In genomic region chr14:96797188-96797942, GRCh38 we compare ENCODE assay signal across 1 cellular context.
TF ChIP-seq lines count a peak whose summit lies in the region.

A gene with protein sequence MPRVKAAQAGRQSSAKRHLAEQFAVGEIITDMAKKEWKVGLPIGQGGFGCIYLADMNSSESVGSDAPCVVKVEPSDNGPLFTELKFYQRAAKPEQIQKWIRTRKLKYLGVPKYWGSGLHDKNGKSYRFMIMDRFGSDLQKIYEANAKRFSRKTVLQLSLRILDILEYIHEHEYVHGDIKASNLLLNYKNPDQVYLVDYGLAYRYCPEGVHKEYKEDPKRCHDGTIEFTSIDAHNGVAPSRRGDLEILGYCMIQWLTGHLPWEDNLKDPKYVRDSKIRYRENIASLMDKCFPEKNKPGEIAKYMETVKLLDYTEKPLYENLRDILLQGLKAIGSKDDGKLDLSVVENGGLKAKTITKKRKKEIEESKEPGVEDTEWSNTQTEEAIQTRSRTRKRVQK (plus strand): TSS chr14:96797382. CDS start chr14:96833472, 36,090 bp downstream.

TF ChIP-seq in K562, 482 proteins besides CTCF, POLR2A, EP300 and RAD21 (continued from another document and continues in another):
- TF ChIP-seq CUX1 (CRISPR knock-in tag; IDR thresholded peaks at IDR 0.05) (no peak), SMAD4 (CRISPR knock-in tag; conservative IDR thresholded peaks at IDR 0.05) (peak; percentile 75), PRPF4 (IDR thresholded peaks at IDR 0.05; ENCODE audit: insufficient read depth, low read depth, low read length, poor library complexity, severe bottlenecking) (no peak), PHF21A (IDR thresholded peaks at IDR 0.05; ENCODE audit: borderline replicate concordance, low read depth) (no peak), TFE3 (CRISPR knock-in tag; IDR thresholded peaks at IDR 0.05) (no peak), POLR2AphosphoS5 (IDR thresholded peaks at IDR 0.05; ENCODE audit: control insufficient read depth, insufficient read depth, low read depth, low read length) (peak; percentile 90), TCFL5 (CRISPR knock-in tag; conservative IDR thresholded peaks at IDR 0.05) (no peak), ZNF436 (CRISPR knock-in tag; IDR thresholded peaks at IDR 0.05) (no peak), SMC3 (conservative IDR thresholded peaks at IDR 0.05; ENCODE audit: insufficient read depth, low read depth, low read length) (no peak), KHSRP (IDR thresholded peaks at IDR 0.05) (no peak), E2F4 (CRISPR knock-in tag; IDR thresholded peaks at IDR 0.05; ENCODE audit: low read depth) (peak; percentile 98), NR3C1 (CRISPR knock-in tag; IDR thresholded peaks at IDR 0.05) (0 out of 2 replicates have a peak, but pooled peaks have one; percentile 30), HDGF (IDR thresholded peaks at IDR 0.05) (no peak), HNRNPH1 (optimal IDR thresholded peaks at IDR 0.05; ENCODE audit: low read depth, low read length) (no peak), STAG1 (CRISPR knock-in tag; IDR thresholded peaks at IDR 0.05; ENCODE audit: borderline replicate concordance) (no peak), FOXM1 (IDR thresholded peaks at IDR 0.05; ENCODE audit: low read depth) (no peak), FOXM1 (CRISPR knock-in tag; IDR thresholded peaks at IDR 0.05; ENCODE audit: low read depth) (no peak), XRCC5 (IDR thresholded peaks at IDR 0.05; ENCODE audit: low read depth, low read length) (no peak), BCLAF1 (IDR thresholded peaks at IDR 0.05; ENCODE audit: borderline replicate concordance in 1 of 2, control insufficient read depth in 1 of 2, low read depth in 2 of 2, low read length in 1 of 2) (no peak), NR2C1 (IDR thresholded peaks at IDR 0.05) (no peak), NR2C1 (tag; IDR thresholded peaks at IDR 0.05) (no peak), FOXK2 (conservative IDR thresholded peaks at IDR 0.05 in 1 of 2, IDR thresholded peaks at IDR 0.05 in 1 of 2; ENCODE audit: low read depth in 2 of 2) (no peak), ZBED1 (IDR thresholded peaks at IDR 0.05) (no peak), NELFE (IDR thresholded peaks at IDR 0.05; ENCODE audit: insufficient read depth, insufficient read length) (no peak), SMARCA5 (IDR thresholded peaks at IDR 0.05) (no peak), ZC3H4 (CRISPR knock-in tag; IDR thresholded peaks at IDR 0.05; ENCODE audit: borderline replicate concordance) (no peak; the same call in 1 of the 2 replicates), GTF2F1 (IDR thresholded peaks at IDR 0.05; ENCODE audit: low read depth, low read length) (no peak)
- TF ChIP-seq, protein P1, sequence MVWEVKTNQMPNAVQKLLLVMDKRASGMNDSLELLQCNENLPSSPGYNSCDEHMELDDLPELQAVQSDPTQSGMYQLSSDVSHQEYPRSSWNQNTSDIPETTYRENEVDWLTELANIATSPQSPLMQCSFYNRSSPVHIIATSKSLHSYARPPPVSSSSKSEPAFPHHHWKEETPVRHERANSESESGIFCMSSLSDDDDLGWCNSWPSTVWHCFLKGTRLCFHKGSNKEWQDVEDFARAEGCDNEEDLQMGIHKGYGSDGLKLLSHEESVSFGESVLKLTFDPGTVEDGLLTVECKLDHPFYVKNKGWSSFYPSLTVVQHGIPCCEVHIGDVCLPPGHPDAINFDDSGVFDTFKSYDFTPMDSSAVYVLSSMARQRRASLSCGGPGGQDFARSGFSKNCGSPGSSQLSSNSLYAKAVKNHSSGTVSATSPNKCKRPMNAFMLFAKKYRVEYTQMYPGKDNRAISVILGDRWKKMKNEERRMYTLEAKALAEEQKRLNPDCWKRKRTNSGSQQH (CRISPR knock-in tag; IDR thresholded peaks at IDR 0.05) = no peak
- TF ChIP-seq, protein P2, sequence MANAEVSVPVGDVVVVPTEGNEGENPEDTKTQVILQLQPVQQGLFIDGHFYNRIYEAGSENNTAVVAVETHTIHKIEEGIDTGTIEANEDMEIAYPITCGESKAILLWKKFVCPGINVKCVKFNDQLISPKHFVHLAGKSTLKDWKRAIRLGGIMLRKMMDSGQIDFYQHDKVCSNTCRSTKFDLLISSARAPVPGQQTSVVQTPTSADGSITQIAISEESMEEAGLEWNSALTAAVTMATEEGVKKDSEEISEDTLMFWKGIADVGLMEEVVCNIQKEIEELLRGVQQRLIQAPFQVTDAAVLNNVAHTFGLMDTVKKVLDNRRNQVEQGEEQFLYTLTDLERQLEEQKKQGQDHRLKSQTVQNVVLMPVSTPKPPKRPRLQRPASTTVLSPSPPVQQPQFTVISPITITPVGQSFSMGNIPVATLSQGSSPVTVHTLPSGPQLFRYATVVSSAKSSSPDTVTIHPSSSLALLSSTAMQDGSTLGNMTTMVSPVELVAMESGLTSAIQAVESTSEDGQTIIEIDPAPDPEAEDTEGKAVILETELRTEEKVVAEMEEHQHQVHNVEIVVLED (CRISPR knock-in tag; IDR thresholded peaks at IDR 0.05) = peak; percentile 94
- TF ChIP-seq, protein P3, sequence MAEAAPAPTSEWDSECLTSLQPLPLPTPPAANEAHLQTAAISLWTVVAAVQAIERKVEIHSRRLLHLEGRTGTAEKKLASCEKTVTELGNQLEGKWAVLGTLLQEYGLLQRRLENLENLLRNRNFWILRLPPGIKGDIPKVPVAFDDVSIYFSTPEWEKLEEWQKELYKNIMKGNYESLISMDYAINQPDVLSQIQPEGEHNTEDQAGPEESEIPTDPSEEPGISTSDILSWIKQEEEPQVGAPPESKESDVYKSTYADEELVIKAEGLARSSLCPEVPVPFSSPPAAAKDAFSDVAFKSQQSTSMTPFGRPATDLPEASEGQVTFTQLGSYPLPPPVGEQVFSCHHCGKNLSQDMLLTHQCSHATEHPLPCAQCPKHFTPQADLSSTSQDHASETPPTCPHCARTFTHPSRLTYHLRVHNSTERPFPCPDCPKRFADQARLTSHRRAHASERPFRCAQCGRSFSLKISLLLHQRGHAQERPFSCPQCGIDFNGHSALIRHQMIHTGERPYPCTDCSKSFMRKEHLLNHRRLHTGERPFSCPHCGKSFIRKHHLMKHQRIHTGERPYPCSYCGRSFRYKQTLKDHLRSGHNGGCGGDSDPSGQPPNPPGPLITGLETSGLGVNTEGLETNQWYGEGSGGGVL (CRISPR knock-in tag; IDR thresholded peaks at IDR 0.05) = no peak
- TF ChIP-seq, protein P4, sequence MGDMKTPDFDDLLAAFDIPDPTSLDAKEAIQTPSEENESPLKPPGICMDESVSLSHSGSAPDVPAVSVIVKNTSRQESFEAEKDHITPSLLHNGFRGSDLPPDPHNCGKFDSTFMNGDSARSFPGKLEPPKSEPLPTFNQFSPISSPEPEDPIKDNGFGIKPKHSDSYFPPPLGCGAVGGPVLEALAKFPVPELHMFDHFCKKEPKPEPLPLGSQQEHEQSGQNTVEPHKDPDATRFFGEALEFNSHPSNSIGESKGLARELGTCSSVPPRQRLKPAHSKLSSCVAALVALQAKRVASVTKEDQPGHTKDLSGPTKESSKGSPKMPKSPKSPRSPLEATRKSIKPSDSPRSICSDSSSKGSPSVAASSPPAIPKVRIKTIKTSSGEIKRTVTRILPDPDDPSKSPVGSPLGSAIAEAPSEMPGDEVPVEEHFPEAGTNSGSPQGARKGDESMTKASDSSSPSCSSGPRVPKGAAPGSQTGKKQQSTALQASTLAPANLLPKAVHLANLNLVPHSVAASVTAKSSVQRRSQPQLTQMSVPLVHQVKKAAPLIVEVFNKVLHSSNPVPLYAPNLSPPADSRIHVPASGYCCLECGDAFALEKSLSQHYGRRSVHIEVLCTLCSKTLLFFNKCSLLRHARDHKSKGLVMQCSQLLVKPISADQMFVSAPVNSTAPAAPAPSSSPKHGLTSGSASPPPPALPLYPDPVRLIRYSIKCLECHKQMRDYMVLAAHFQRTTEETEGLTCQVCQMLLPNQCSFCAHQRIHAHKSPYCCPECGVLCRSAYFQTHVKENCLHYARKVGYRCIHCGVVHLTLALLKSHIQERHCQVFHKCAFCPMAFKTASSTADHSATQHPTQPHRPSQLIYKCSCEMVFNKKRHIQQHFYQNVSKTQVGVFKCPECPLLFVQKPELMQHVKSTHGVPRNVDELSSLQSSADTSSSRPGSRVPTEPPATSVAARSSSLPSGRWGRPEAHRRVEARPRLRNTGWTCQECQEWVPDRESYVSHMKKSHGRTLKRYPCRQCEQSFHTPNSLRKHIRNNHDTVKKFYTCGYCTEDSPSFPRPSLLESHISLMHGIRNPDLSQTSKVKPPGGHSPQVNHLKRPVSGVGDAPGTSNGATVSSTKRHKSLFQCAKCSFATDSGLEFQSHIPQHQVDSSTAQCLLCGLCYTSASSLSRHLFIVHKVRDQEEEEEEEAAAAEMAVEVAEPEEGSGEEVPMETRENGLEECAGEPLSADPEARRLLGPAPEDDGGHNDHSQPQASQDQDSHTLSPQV (IDR thresholded peaks at IDR 0.05) = peak; percentile 51; the same call in 1 of the 2 replicates
- TF ChIP-seq, protein P5, sequence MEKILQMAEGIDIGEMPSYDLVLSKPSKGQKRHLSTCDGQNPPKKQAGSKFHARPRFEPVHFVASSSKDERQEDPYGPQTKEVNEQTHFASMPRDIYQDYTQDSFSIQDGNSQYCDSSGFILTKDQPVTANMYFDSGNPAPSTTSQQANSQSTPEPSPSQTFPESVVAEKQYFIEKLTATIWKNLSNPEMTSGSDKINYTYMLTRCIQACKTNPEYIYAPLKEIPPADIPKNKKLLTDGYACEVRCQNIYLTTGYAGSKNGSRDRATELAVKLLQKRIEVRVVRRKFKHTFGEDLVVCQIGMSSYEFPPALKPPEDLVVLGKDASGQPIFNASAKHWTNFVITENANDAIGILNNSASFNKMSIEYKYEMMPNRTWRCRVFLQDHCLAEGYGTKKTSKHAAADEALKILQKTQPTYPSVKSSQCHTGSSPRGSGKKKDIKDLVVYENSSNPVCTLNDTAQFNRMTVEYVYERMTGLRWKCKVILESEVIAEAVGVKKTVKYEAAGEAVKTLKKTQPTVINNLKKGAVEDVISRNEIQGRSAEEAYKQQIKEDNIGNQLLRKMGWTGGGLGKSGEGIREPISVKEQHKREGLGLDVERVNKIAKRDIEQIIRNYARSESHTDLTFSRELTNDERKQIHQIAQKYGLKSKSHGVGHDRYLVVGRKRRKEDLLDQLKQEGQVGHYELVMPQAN (IDR thresholded peaks at IDR 0.05; ENCODE audit: borderline replicate concordance) = no peak
